ENCODE assay signal across 8 cellular contexts in genomic region chr1:54885863-54886723, GRCh38. TPM values are rescaled to one million over a fixed set of nuclear protein-coding genes. Genes with fewer than 3 reads are reported as not detected.
DNase-seq lines count a peak whose midpoint lies in the region; ATAC-seq and FAIRE-seq lines count a peak whose summit lies in the region.

No MANE protein-coding gene starts in this region.

- no peak for ATAC-seq in activated naive CD8-positive, alpha-beta T cell treated with anti-CD3 and anti-CD28 coated beads, Interleukin-2, amount 50 U/mL, for 24 hours

- CTCF ChIA-PET in activated CD4-positive, alpha-beta T cell treated with anti-CD3 and anti-CD28 coated beads, Interleukin-2, amount 10 ng/mL, durations not matched to agents 7 days and 5 days (lab: Charles Lee) = interaction anchor here (0.9 to 1.9 kb wide), 6 partner anchors 10 to 110 kb away, joined by 3 to 7 read pairs (median 4); no protein-coding TSS in a partner anchor

- FAIRE-seq in small intestine (lab: Jason Lieb, UNC) = no peak

- peaks cover 14% of the 10 kb centered on the region for H3K27me3 Mint-ChIP-seq in activated CD4-positive, alpha-beta T cell treated with anti-CD3 and anti-CD28 coated beads, Interleukin-2, amount 10 ng/mL, durations not matched to agents 7 days and 5 days
- peaks cover 20% of the 10 kb centered on the region for H3K27me3 Mint-ChIP-seq in activated naive CD8-positive, alpha-beta T cell treated with anti-CD3 and anti-CD28 coated beads, Interleukin-2, amount 50 U/mL, for 24 hours

- peaks cover 49% of the 10 kb centered on the region for H3K4me1 Mint-ChIP-seq in activated CD4-positive, alpha-beta T cell treated with anti-CD3 and anti-CD28 coated beads, Interleukin-2, amount 10 ng/mL, durations not matched to agents 7 days and 5 days
- peaks cover 34% of the 10 kb centered on the region for H3K4me1 Mint-ChIP-seq in activated naive CD8-positive, alpha-beta T cell treated with anti-CD3 and anti-CD28 coated beads, Interleukin-2, amount 50 U/mL, for 24 hours

- no peaks in the 10 kb centered on the region for H3K9me3 Mint-ChIP-seq in activated CD4-positive, alpha-beta T cell treated with anti-CD3 and anti-CD28 coated beads, Interleukin-2, amount 10 ng/mL, durations not matched to agents 7 days and 5 days
- H3K9me3 Mint-ChIP-seq in activated naive CD8-positive, alpha-beta T cell treated with anti-CD3 and anti-CD28 coated beads, Interleukin-2, amount 50 U/mL, for 24 hours = no peaks in the 10 kb centered on the region

- POLR2A ChIA-PET in activated CD4-positive, alpha-beta T cell treated with anti-CD3 and anti-CD28 coated beads, Interleukin-2, amount 10 ng/mL, durations not matched to agents 7 days and 5 days (lab: Charles Lee) = no interaction called here

- H3K27me3 ChIP-seq in iPS-20b (ENCODE audit: insufficient read depth, low read length) = no peaks in the 10 kb centered on the region
- H3K27me3 ChIP-seq in small intestine (ENCODE audit: control insufficient read depth in 2 of 2, insufficient read depth in 2 of 2, low read length in 2 of 2) = no peaks in the 10 kb centered on the region

- H3K27ac ChIP-seq in iPS-20b (ENCODE audit: low read length) (no peak overlapping the region), small intestine (ENCODE audit: low read depth in 1 of 2, low read length in 1 of 2) (peak overlapping the region in 1 of 2 donors; percentile 69)

- DNase-seq in activated CD4-positive, alpha-beta T cell treated with anti-CD3 and anti-CD28 coated beads, Interleukin-2, amount 10 ng/mL, durations not matched to agents 7 days and 5 days = no peak
- DNase-seq in activated CD4-positive, alpha-beta T cell treated with anti-CD3 and anti-CD28 coated beads, Interleukin-2, amount 50 U/mL, for 1 hour = no peak
- peak; percentile 68 for DNase-seq in NCI-H146 (lab: John Stamatoyannopoulos, UW)
- no peak for DNase-seq in activated naive CD8-positive, alpha-beta T cell treated with anti-CD3 and anti-CD28 coated beads, Interleukin-2, amount 50 U/mL, for 24 hours
- peak; percentile 85 for DNase-seq in small intestine
- no peak for DNase-seq in occipital lobe (lab: John Stamatoyannopoulos, UW)
- DNase-seq in GM19240 (ENCODE audit: insufficient read length, low spot score) = no peak

- peak overlapping the region; percentile 91 for H3K27ac Mint-ChIP-seq in activated CD4-positive, alpha-beta T cell treated with anti-CD3 and anti-CD28 coated beads, Interleukin-2, amount 10 ng/mL, durations not matched to agents 7 days and 5 days
- peak overlapping the region; percentile 79 for H3K27ac Mint-ChIP-seq in activated naive CD8-positive, alpha-beta T cell treated with anti-CD3 and anti-CD28 coated beads, Interleukin-2, amount 50 U/mL, for 24 hours

- H3K9me3 ChIP-seq in iPS-20b (ENCODE audit: insufficient read depth, low read depth, low read length) (no peaks in the 10 kb centered on the region), small intestine (ENCODE audit: control insufficient read depth, low read depth) (no peaks in the 10 kb centered on the region)

- 26 to 35% (median 28%) methylated on average over 23 of the region's 23 CpGs for WGBS in small intestine, 3 donors

- peaks cover 17% of the 10 kb centered on the region; the same call in 1 of the 2 replicates for H3K4me1 ChIP-seq in iPS-20b (ENCODE audit: insufficient read depth, low read length)
- peaks cover 6 to 13% of the 10 kb centered on the region in 2 donors for H3K4me1 ChIP-seq in small intestine (ENCODE audit: control insufficient read depth in 2 of 2, insufficient read depth in 1 of 2, low read depth in 1 of 2, low read length in 1 of 2)

- H3K4me3 Mint-ChIP-seq in activated CD4-positive, alpha-beta T cell treated with anti-CD3 and anti-CD28 coated beads, Interleukin-2, amount 10 ng/mL, durations not matched to agents 7 days and 5 days = peak overlapping the region; percentile 91
- H3K4me3 Mint-ChIP-seq in activated naive CD8-positive, alpha-beta T cell treated with anti-CD3 and anti-CD28 coated beads, Interleukin-2, amount 50 U/mL, for 24 hours = peak overlapping the region; percentile 88

- H3K36me3 ChIP-seq in iPS-20b (ENCODE audit: insufficient read depth, low read depth, low read length) (peaks cover 46% of the 10 kb centered on the region), small intestine (ENCODE audit: control insufficient read depth in 2 of 2, insufficient read depth in 2 of 2, low read length in 2 of 2) (no peaks in the 10 kb centered on the region)

- peak overlapping the region; percentile 87; the same call in 1 of the 2 replicates for H3K9ac ChIP-seq in iPS-20b (ENCODE audit: low read depth, low read length)

- H3K36me3 Mint-ChIP-seq in activated CD4-positive, alpha-beta T cell treated with anti-CD3 and anti-CD28 coated beads, Interleukin-2, amount 10 ng/mL, durations not matched to agents 7 days and 5 days (ENCODE audit: low read depth) = peaks cover 24% of the 10 kb centered on the region
- H3K36me3 Mint-ChIP-seq in activated naive CD8-positive, alpha-beta T cell treated with anti-CD3 and anti-CD28 coated beads, Interleukin-2, amount 50 U/mL, for 24 hours (ENCODE audit: low read depth) = peaks cover 19% of the 10 kb centered on the region

- H3K4me3 ChIP-seq in iPS-20b (ENCODE audit: low read length) (peak overlapping the region; percentile 94), small intestine (ENCODE audit: low read depth in 1 of 2, low read length in 2 of 2) (peak overlapping the region; percentile 66 to 80)

RNA-seq across cellular contexts. Expression of gene DHCR24, which starts 0.9 kb away (rescaled TPM):
- total RNA-seq in activated CD4-positive, alpha-beta T cell treated with anti-CD3 and anti-CD28 coated beads, Interleukin-2, amount 10 ng/mL, durations not matched to agents 7 days and 5 days = 100 to 1,000 TPM in 1 of 2 experiments, 10 to 100 TPM in 1; 84.6 to 102 TPM
- 100 to 1,000 TPM in 1 of 3 donors, 10 to 100 TPM in 1, 1 to 10 TPM in 1; 7.0 to 162 (median 14.3) TPM for polyA plus RNA-seq in small intestine
- 40.7 TPM for total RNA-seq in occipital lobe

Comparison
In these comparisons a context has a peak if more than half of its experiments do, and no peak if none do; other contexts are left out.
1. DNase-seq: peak in NCI-H146 (single experiment) and small intestine (single experiment); none in activated CD4-positive, alpha-beta T cell treated with anti-CD3 and anti-CD28 coated beads, Interleukin-2, amount 10 ng/mL, durations not matched to agents 7 days and 5 days (single experiment), activated CD4-positive, alpha-beta T cell treated with anti-CD3 and anti-CD28 coated beads, Interleukin-2, amount 50 U/mL, for 1 hour (single experiment), activated naive CD8-positive, alpha-beta T cell treated with anti-CD3 and anti-CD28 coated beads, Interleukin-2, amount 50 U/mL, for 24 hours (single experiment), occipital lobe (single experiment) and GM19240 (single experiment).